20 cellular contexts compared by ENCODE assay signal in the genomic region with DNA sequence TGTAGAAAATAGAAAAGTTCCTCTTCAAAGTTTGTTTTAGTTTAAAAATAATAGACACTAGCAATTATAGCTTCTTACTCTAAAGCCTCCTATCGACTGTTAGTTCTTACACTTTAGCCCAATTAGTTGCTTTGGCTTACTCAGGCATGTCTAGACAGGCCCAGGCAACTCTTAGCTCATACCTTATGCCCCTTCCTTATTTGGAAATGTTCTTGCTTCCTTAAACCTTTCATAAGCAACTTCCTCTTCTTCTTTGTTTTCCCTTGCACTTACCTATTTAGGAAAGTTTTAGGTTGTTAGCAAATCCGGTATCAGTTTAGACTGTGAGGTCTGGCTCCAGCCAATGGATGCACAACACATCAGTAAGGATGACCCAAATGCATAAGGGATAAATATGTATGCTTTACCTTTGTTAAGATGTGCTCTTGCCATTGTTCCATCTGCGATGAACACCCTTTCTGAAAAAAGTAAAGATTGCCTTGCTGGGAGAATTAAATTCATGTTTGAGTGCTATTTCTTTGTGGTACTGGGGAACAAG.
DNase-seq lines count a peak whose midpoint lies in the region; ATAC-seq, FAIRE-seq and TF ChIP-seq lines count a peak whose summit lies in the region.
"Had no signal": no experiment of that assay in that cellular context is flagged by ENCODE, and none has a peak within 500 bp of the region (broad histone marks: within the 10 kb centered on the region; RNA-seq: fewer than 3 reads in every experiment).

No MANE protein-coding gene starts in this region.

- H3K9ac ChIP-seq in OCI-LY3 (ENCODE audit: low read length) (no peak overlapping the region), H1 (replicated peaks in 1 of 4; ENCODE audit: extremely low read depth in 1 of 4, low read depth in 3 of 4, low read length in 3 of 4) (no peak overlapping the region)
- H3K9ac ChIP-seq: parathyroid adenoma had no signal

- no peak for TF ChIP-seq RAD21 in H1 (IDR thresholded peaks at IDR 0.05 in 1 of 2, conservative IDR thresholded peaks at IDR 0.05 in 1 of 2; ENCODE audit: low read depth in 2 of 2, low read length in 2 of 2)

- no peak overlapping the region for H4K91ac ChIP-seq in H1 (replicated peaks; ENCODE audit: insufficient read length, low read length)

- H3K56ac ChIP-seq in H1 (replicated peaks; ENCODE audit: insufficient read length, low read depth, low read length): no peak overlapping the region

- WGBS in H1 (ENCODE audit: extremely low coverage in 1 of 2, insufficient coverage in 1 of 2, insufficient read length in 1 of 2, insufficient replicate concordance in 2 of 2, low coverage in 1 of 2, low lambda C conversion rate in 2 of 2, missing lambda C conversion rate in 1 of 2), 2 experiments: 87% methylated on average over 3 of the region's 3 CpGs; no CpG with 5 or more reads in 1 of the 2 experiments

- peak overlapping the region; percentile 39; the same call in 1 of the 2 replicates for H3K27ac ChIP-seq in OCI-LY3 (ENCODE audit: low read length)
- H3K27ac ChIP-seq in H1 (ENCODE audit: low read depth, low read length): no peak overlapping the region
- H3K27ac ChIP-seq in Peyer's patch: no peak overlapping the region
- H3K27ac ChIP-seq: parathyroid adenoma, SJSA1, uterus had no signal

- H3K4ac ChIP-seq in H1 (replicated peaks; ENCODE audit: insufficient read length, low read depth, low read length): no peak overlapping the region

- H3K36me3 ChIP-seq in OCI-LY3 (replicated peaks; ENCODE audit: low read depth, low read length) (no peaks in the 10 kb centered on the region), H1 (ENCODE audit: control insufficient read depth in 2 of 4, insufficient read depth in 4 of 4, low read length in 3 of 4) (no peaks in the 10 kb centered on the region), Peyer's patch (no peaks in the 10 kb centered on the region)
- H3K36me3 ChIP-seq: SJSA1, uterus had no signal

- no peak overlapping the region for H3K18ac ChIP-seq in H1 (ENCODE audit: extremely low read depth, low read length)

- H4K20me1 ChIP-seq in OCI-LY3 (ENCODE audit: insufficient read depth, low read length): no peaks in the 10 kb centered on the region
- no peaks in the 10 kb centered on the region for H4K20me1 ChIP-seq in H1 (replicated peaks in 1 of 2; ENCODE audit: control insufficient read depth in 1 of 2, insufficient read depth in 2 of 2, low read length in 2 of 2)

- no peak overlapping the region for H3K14ac ChIP-seq in H1 (ENCODE audit: insufficient read length)

- H3K4me3 Mint-ChIP-seq in natural killer cell treated with Interleukin-12 subunit alpha and Interleukin-12 subunit beta and Interleukin-15 and Interleukin-18, amount 100 ng/mL, for 72 hours: no peak overlapping the region
- no peak overlapping the region for H3K4me3 Mint-ChIP-seq in activated CD4-positive, alpha-beta T cell treated with anti-CD3 and anti-CD28 coated beads for 36 hours
- H3K4me3 Mint-ChIP-seq: endodermal cell had no signal

- H3K27ac Mint-ChIP-seq in natural killer cell treated with Interleukin-12 subunit alpha and Interleukin-12 subunit beta and Interleukin-15 and Interleukin-18, amount 100 ng/mL, for 72 hours: no peak overlapping the region
- H3K27ac Mint-ChIP-seq in activated CD4-positive, alpha-beta T cell treated with anti-CD3 and anti-CD28 coated beads for 36 hours: no peak overlapping the region
- H3K27ac Mint-ChIP-seq: endodermal cell had no signal

- CTCF ChIA-PET in H1 (lab: Charles Lee; ENCODE audit: partially characterized antibody): no interaction called here
- CTCF ChIA-PET in activated CD4-positive, alpha-beta T cell treated with anti-CD3 and anti-CD28 coated beads for 36 hours (lab: Charles Lee): no interaction called here

- H4K8ac ChIP-seq in H1 (ENCODE audit: extremely low read depth, insufficient read depth, low read length): no peak overlapping the region

- H4K5ac ChIP-seq in H1 (ENCODE audit: insufficient read length, low read depth, low read length): no peak overlapping the region

- no peaks in the 10 kb centered on the region for H3K23me2 ChIP-seq in H1 (ENCODE audit: low read depth, low read length)

- POLR2A ChIA-PET in H1 (lab: Charles Lee; ENCODE audit: partially characterized antibody): no interaction called here
- POLR2A ChIA-PET in activated CD4-positive, alpha-beta T cell treated with anti-CD3 and anti-CD28 coated beads for 36 hours (lab: Charles Lee): no interaction called here

- H3K79me1 ChIP-seq in H1 (ENCODE audit: low read depth, low read length): no peaks in the 10 kb centered on the region

- no peak for TF ChIP-seq EP300 in H1 (IDR thresholded peaks at IDR 0.05; ENCODE audit: borderline replicate concordance in 1 of 2, low read depth in 2 of 2, low read length in 2 of 2)

- no peaks in the 10 kb centered on the region for H3K27me3 Mint-ChIP-seq in natural killer cell treated with Interleukin-12 subunit alpha and Interleukin-12 subunit beta and Interleukin-15 and Interleukin-18, amount 100 ng/mL, for 72 hours
- no peaks in the 10 kb centered on the region for H3K27me3 Mint-ChIP-seq in activated CD4-positive, alpha-beta T cell treated with anti-CD3 and anti-CD28 coated beads for 36 hours

- H3K4me1 Mint-ChIP-seq in natural killer cell treated with Interleukin-12 subunit alpha and Interleukin-12 subunit beta and Interleukin-15 and Interleukin-18, amount 100 ng/mL, for 72 hours (ENCODE audit: low read depth in 2 of 2): no peaks in the 10 kb centered on the region
- no peaks in the 10 kb centered on the region for H3K4me1 Mint-ChIP-seq in activated CD4-positive, alpha-beta T cell treated with anti-CD3 and anti-CD28 coated beads for 36 hours
- H3K4me1 Mint-ChIP-seq: endodermal cell had no signal

- no peak overlapping the region for H3K23ac ChIP-seq in H1 (ENCODE audit: insufficient read length)

- H3K4me2 ChIP-seq in OCI-LY3 (ENCODE audit: low read length) (no peak overlapping the region), H1 (ENCODE audit: insufficient read depth in 1 of 2, low read depth in 2 of 2, low read length in 2 of 2) (no peak overlapping the region)

- H2AFZ ChIP-seq in OCI-LY3 (ENCODE audit: low read depth, low read length): no peak overlapping the region
- H2AFZ ChIP-seq in H1 (ENCODE audit: low read length): peak overlapping the region; percentile 76
- H2AFZ ChIP-seq: parathyroid adenoma had no signal

- H2BK120ac ChIP-seq in H1 (replicated peaks; ENCODE audit: low read depth, low read length): no peak overlapping the region

- FAIRE-seq in H1 (lab: Jason Lieb, UNC): no peak
- FAIRE-seq: D721Med had no signal

- ATAC-seq in natural killer cell treated with Interleukin-12 subunit alpha and Interleukin-12 subunit beta and Interleukin-15 and Interleukin-18, amount 100 ng/mL, for 72 hours: no peak
- no peak for ATAC-seq in activated CD4-positive, alpha-beta T cell treated with anti-CD3 and anti-CD28 coated beads for 36 hours

- H3K4me3 ChIP-seq in OCI-LY3 (ENCODE audit: low read length) (no peak overlapping the region), H1 (ENCODE audit: extremely low read depth in 1 of 4, insufficient read depth in 2 of 4, low read depth in 3 of 4, low read length in 4 of 4) (no peak overlapping the region), Peyer's patch (no peak overlapping the region)
- H3K4me3 ChIP-seq: SJSA1, uterus had no signal

- no peak overlapping the region for H2BK12ac ChIP-seq in H1 (ENCODE audit: low read depth, low read length)

- H3K27me3 ChIP-seq in OCI-LY3 (ENCODE audit: low read depth, low read length): no peaks in the 10 kb centered on the region
- H3K27me3 ChIP-seq in H1 (replicated peaks in 1 of 4; ENCODE audit: control insufficient read depth in 3 of 4, extremely low read depth in 1 of 4, insufficient read depth in 3 of 4, low read length in 3 of 4): no peaks in the 10 kb centered on the region
- H3K27me3 ChIP-seq in Peyer's patch: no peaks in the 10 kb centered on the region
- H3K27me3 ChIP-seq: SJSA1, uterus had no signal

- H3K79me2 ChIP-seq in OCI-LY3 (ENCODE audit: low read length) (no peaks in the 10 kb centered on the region), H1 (ENCODE audit: control insufficient read depth in 1 of 2, insufficient read depth in 2 of 2, low read length in 2 of 2) (no peaks in the 10 kb centered on the region)
- H3K79me2 ChIP-seq: parathyroid adenoma had no signal

- no peak overlapping the region for H2AK5ac ChIP-seq in H1 (ENCODE audit: low read depth, low read length)

- peaks cover 19% of the 10 kb centered on the region for H3K36me3 Mint-ChIP-seq in natural killer cell treated with Interleukin-12 subunit alpha and Interleukin-12 subunit beta and Interleukin-15 and Interleukin-18, amount 100 ng/mL, for 72 hours
- no peaks in the 10 kb centered on the region for H3K36me3 Mint-ChIP-seq in activated CD4-positive, alpha-beta T cell treated with anti-CD3 and anti-CD28 coated beads for 36 hours (ENCODE audit: low read depth)

- no peak overlapping the region for H2BK15ac ChIP-seq in H1 (ENCODE audit: low read length)

- peaks cover 5% of the 10 kb centered on the region; the same call in 1 of the 2 replicates for H3K4me1 ChIP-seq in OCI-LY3 (ENCODE audit: low read length)
- H3K4me1 ChIP-seq in H1 (replicated peaks in 1 of 4; ENCODE audit: control insufficient read depth in 3 of 4, insufficient read depth in 4 of 4, low read length in 3 of 4): no peaks in the 10 kb centered on the region
- no peaks in the 10 kb centered on the region for H3K4me1 ChIP-seq in Peyer's patch
- H3K4me1 ChIP-seq: parathyroid adenoma, SJSA1, uterus had no signal

- no peak overlapping the region; the same call in 1 of the 2 replicates for H2BK5ac ChIP-seq in H1 (ENCODE audit: low read depth, low read length)

- TF ChIP-seq CTCF in OCI-LY3 (IDR thresholded peaks at IDR 0.05; ENCODE audit: low read depth, low read length) (no peak), H1 (IDR thresholded peaks at IDR 0.05; ENCODE audit: control extremely low read depth in 1 of 3, insufficient read depth in 1 of 3, low read depth in 1 of 3, low read length in 3 of 3) (no peak), Peyer's patch (IDR thresholded peaks at IDR 0.05) (no peak)

- no peak for TF ChIP-seq POLR2A in H1 (IDR thresholded peaks at IDR 0.05; ENCODE audit: control extremely low read depth in 1 of 2, low read depth in 2 of 2, low read length in 2 of 2)
- TF ChIP-seq POLR2A in Peyer's patch (IDR thresholded peaks at IDR 0.05): no peak

- H2BK20ac ChIP-seq in H1 (ENCODE audit: low read length): no peak overlapping the region

- H3K9me3 ChIP-seq in OCI-LY3 (ENCODE audit: insufficient read depth, low read length) (no peaks in the 10 kb centered on the region; the same call in 1 of the 2 replicates), H1 (ENCODE audit: insufficient read depth in 2 of 2, low read depth in 1 of 2, low read length in 1 of 2) (peaks cover 0 to 8% of the 10 kb centered on the region in 2 experiments; a peak in 1 of 4 replicates), Peyer's patch (no peaks in the 10 kb centered on the region)
- H3K9me3 ChIP-seq: SJSA1, uterus had no signal

- peaks cover 11% of the 10 kb centered on the region for H3K9me3 Mint-ChIP-seq in natural killer cell treated with Interleukin-12 subunit alpha and Interleukin-12 subunit beta and Interleukin-15 and Interleukin-18, amount 100 ng/mL, for 72 hours
- no peaks in the 10 kb centered on the region for H3K9me3 Mint-ChIP-seq in activated CD4-positive, alpha-beta T cell treated with anti-CD3 and anti-CD28 coated beads for 36 hours (ENCODE audit: low read depth)

- intact Hi-C loops in activated CD4-positive, alpha-beta T cell treated with anti-CD3 and anti-CD28 coated beads for 36 hours (cut with DNase I, micrococcal nuclease): no loop called here

- DNase-seq in NCI-H748 (lab: John Stamatoyannopoulos, UW; ENCODE audit: unreplicated experiment) (peak; percentile 29), NCI-H748 treated with DMSO at 0.1 percent for 48 hours (lab: John Stamatoyannopoulos, UW) (no peak), H1 (ENCODE audit: low read depth in 1 of 2, low spot score in 2 of 2) (no peak), renal cortical epithelial cell (ENCODE audit: low read depth) (peak; percentile 61), Peyer's patch (no peak)
- no peak for DNase-seq in natural killer cell treated with Interleukin-12 subunit alpha and Interleukin-12 subunit beta and Interleukin-15 and Interleukin-18, amount 100 ng/mL, for 72 hours (ENCODE audit: low spot score)
- no peak for DNase-seq in activated CD4-positive, alpha-beta T cell treated with anti-CD3 and anti-CD28 coated beads for 36 hours
- DNase-seq: ACHN; activated CD4-positive, CD25-positive, alpha-beta regulatory T cell treated with anti-CD3 and anti-CD28 coated beads, Interleukin-2, amount 50 U/mL, for 72 hours; activated T-cell treated with anti-CD3 and anti-CD28 coated beads, Interleukin-2, amount 50 U/mL, for 48 hours; aorta; endodermal cell; hippocampal formation; NCI-H345; stimulated activated CD8-positive, alpha-beta memory T cell treated with anti-CD3 and anti-CD28 coated beads, Interleukin-4, amount 100 ng/mL, for 48 hours; uterus had no signal

Comparison
In these comparisons a context has a peak if more than half of its experiments do, and no peak if none do; other contexts are left out.
1. DNase-seq: peak in NCI-H748 (single experiment) and renal cortical epithelial cell (single experiment); none in NCI-H748 treated with DMSO at 0.1 percent for 48 hours (single experiment), H1 (0 of 2), natural killer cell treated with Interleukin-12 subunit alpha and Interleukin-12 subunit beta and Interleukin-15 and Interleukin-18, amount 100 ng/mL, for 72 hours (single experiment), Peyer's patch (0 of 3) and activated CD4-positive, alpha-beta T cell treated with anti-CD3 and anti-CD28 coated beads for 36 hours (single experiment).